Comparison of ENCODE assay signal across 8 cellular contexts in the genomic region with DNA sequence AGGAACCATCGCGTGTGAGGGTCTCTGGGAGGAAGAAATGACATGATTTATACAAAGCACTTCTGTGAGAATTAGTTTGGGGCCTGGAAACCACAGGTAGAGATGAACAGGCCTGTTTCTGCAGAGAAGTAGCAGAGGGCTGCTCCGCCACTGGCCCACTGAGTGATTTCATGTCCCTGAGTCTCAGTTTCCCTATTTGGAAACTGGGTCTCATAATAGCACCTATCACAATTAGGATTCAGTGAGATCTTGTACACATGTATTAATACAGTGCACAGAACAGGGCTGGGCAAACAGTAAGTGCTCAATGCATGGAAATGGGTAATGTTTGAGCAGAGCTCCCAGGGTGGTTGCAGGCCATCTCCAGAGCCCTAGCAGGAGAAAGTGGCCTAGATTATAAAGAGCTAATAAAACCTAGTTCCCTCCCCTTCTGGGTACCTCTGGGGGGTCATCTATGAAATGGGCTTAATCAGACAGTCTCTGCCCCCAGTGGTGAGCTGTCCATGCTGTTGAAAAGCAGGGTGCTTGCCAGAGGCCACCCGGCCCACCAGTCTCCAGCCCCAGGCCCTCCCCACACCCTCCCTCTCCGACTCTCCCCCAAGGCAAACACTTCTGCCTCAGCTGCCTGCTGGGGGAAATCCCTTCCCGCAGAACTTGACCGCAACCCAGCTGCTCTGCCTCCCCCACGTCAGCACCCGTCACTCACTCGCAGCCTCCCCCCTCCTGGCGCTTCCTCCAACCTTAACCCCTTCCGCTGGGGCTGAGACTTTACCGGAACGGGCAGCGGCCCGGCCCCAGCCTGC. TPM values are rescaled to one million over a fixed set of nuclear protein-coding genes. Genes with fewer than 3 reads are reported as not detected.
A peak's percentile ranks its signal among the peaks of the same experiment; 100 is the strongest.
DNase-seq lines count a peak whose midpoint lies in the region; ATAC-seq, FAIRE-seq and TF ChIP-seq lines count a peak whose summit lies in the region.

No MANE protein-coding gene starts in this region.

- CTCF ChIA-PET in activated B cell treated with CpG ODN at 0.5 μM for 24 hours (lab: Charles Lee), result interaction anchor here (1.0 to 3.5 kb wide), 4 partner anchors 9 to 29 kb away, joined by 3 to 35 read pairs (median 16); no protein-coding TSS in a partner anchor

- peak overlapping the region; percentile 95 for H3K4me3 Mint-ChIP-seq in activated B cell treated with CpG ODN at 0.5 μM for 24 hours

- H3K9me3 Mint-ChIP-seq in activated B cell treated with CpG ODN at 0.5 μM for 24 hours, result no peaks in the 10 kb centered on the region

- peak overlapping the region; percentile 50 for H3K27ac ChIP-seq in caudate nucleus (ENCODE audit: low read depth, low read length)

- no peak; the same call in none of the 2 replicates for TF ChIP-seq POLR2A in GM12892 (IDR thresholded peaks at IDR 0.05; ENCODE audit: low read depth, low read length)

- peaks cover 77% of the 10 kb centered on the region for H3K36me3 Mint-ChIP-seq in activated B cell treated with CpG ODN at 0.5 μM for 24 hours (ENCODE audit: low read depth)

- peak overlapping the region; percentile 96 for H3K27ac Mint-ChIP-seq in activated B cell treated with CpG ODN at 0.5 μM for 24 hours

- POLR2A ChIA-PET in activated B cell treated with CpG ODN at 0.5 μM for 24 hours (lab: Charles Lee), result interaction anchor here (0.6 to 10.5 kb wide), 14 partner anchors 10 to 411 kb away, joined by 3 to 283 read pairs (median 6); partner anchors contain the start of genes CLPTM1 and TOMM40

- ATAC-seq in HG02642 (IDR thresholded peaks at IDR 0.05; ENCODE audit: poor library complexity, unreplicated experiment), result peak; percentile 77
- peak; percentile 76 for ATAC-seq in activated B cell treated with CpG ODN at 0.5 μM for 24 hours (ENCODE audit: low read depth)
- peak; percentile 72 for ATAC-seq in left colon

- DNase-seq in GM12892 (ENCODE audit: insufficient read length), result peak; percentile 93
- DNase-seq in NCI-H128 (lab: John Stamatoyannopoulos, UW; ENCODE audit: unreplicated experiment), result peak; percentile 35
- peak; percentile 87 for DNase-seq in activated B cell treated with CpG ODN at 0.5 μM for 24 hours
- peak in 31 of 61 donors; percentile 5 to 66 (median 25) for DNase-seq in caudate nucleus (lab: John Stamatoyannopoulos, UW)
- DNase-seq in left colon, result peak; percentile 93 to 98
- peak; percentile 97 for DNase-seq in stimulated activated CD4-positive, alpha-beta T cell treated with anti-CD3 and anti-CD28 coated beads, Interleukin-1b, Interleukin-23, amount 100 ng/mL, for 48 hours
- DNase-seq in DMS114 treated with DMSO at 0.1 percent for 48 hours (lab: John Stamatoyannopoulos, UW; ENCODE audit: unreplicated experiment), result no peak

- no peaks in the 10 kb centered on the region for H3K27me3 Mint-ChIP-seq in activated B cell treated with CpG ODN at 0.5 μM for 24 hours

- H3K4me1 Mint-ChIP-seq in activated B cell treated with CpG ODN at 0.5 μM for 24 hours, result peaks cover 68% of the 10 kb centered on the region

- intact Hi-C loops in activated B cell treated with CpG ODN at 0.5 μM for 24 hours (cut with micrococcal nuclease), result loop anchor here (1.0 to 10.0 kb wide), 10 partner anchors 17 to 892 kb away; partner anchors contain the start of genes BLOC1S3, GEMIN7, OPA3 and PPP1R37
- intact Hi-C loops in left colon (cut with DNase I, micrococcal nuclease), result no loop called here

- no peak for TF ChIP-seq CTCF in activated B cell treated with CpG ODN at 0.5 μM for 24 hours (IDR thresholded peaks at IDR 0.05)

- peak; percentile 99 for FAIRE-seq in GM12892 (lab: Jason Lieb, UNC)

RNA-seq across cellular contexts. Expression of gene BCL3, which starts 4.5 kb away (rescaled TPM):
- polyA plus RNA-seq in GM12892 (2012; ENCODE audit: missing spikeins), result 3.3 TPM
- 121 and 149 TPM in 2 replicates for total RNA-seq in activated B cell treated with CpG ODN at 0.5 μM for 24 hours
- 100 to 1,000 TPM in 1 of 2 donors, 10 to 100 TPM in 1; 81.5 to 103 TPM for total RNA-seq in left colon

RNA-seq across cellular contexts. Expression of gene CBLC, which starts 24.7 kb away (rescaled TPM):
- not detected for polyA plus RNA-seq in GM12892 (2012; ENCODE audit: missing spikeins)
- total RNA-seq in activated B cell treated with CpG ODN at 0.5 μM for 24 hours (not detected in 2 replicates), left colon (10 to 100 TPM; 79.1 to 84.4 TPM)

RNA-seq across cellular contexts. Expression of gene CEACAM16, which starts 54.1 kb away (rescaled TPM):
- polyA plus RNA-seq in GM12892 (2012; ENCODE audit: missing spikeins), result not detected
- not detected in 2 replicates for total RNA-seq in activated B cell treated with CpG ODN at 0.5 μM for 24 hours
- under 1 TPM in 1 of 2 donors, not detected in 1; 0.45 TPM for total RNA-seq in left colon

RNA-seq across cellular contexts. Expression of gene BCAM, which starts 55.9 kb away (rescaled TPM):
- polyA plus RNA-seq in GM12892 (2012; ENCODE audit: missing spikeins), result not detected
- total RNA-seq in activated B cell treated with CpG ODN at 0.5 μM for 24 hours (not detected in 2 replicates), left colon (10 to 100 TPM; 21.4 to 21.7 TPM)

Comparison
In these comparisons a context has a peak if more than half of its experiments do, and no peak if none do; other contexts are left out.
1. RNA of gene CBLC, which starts 24.7 kb away (total RNA-seq): 79.1 to 84.4 TPM in left colon; not detected in activated B cell treated with CpG ODN at 0.5 μM for 24 hours; every median in the first group is over 10 times any median in the second.
2. Peak in every context shown above with its lines, with median percentiles within 50 percentile points of each other: ATAC-seq.